10 cellular contexts compared by ENCODE assay signal in the genomic region with DNA sequence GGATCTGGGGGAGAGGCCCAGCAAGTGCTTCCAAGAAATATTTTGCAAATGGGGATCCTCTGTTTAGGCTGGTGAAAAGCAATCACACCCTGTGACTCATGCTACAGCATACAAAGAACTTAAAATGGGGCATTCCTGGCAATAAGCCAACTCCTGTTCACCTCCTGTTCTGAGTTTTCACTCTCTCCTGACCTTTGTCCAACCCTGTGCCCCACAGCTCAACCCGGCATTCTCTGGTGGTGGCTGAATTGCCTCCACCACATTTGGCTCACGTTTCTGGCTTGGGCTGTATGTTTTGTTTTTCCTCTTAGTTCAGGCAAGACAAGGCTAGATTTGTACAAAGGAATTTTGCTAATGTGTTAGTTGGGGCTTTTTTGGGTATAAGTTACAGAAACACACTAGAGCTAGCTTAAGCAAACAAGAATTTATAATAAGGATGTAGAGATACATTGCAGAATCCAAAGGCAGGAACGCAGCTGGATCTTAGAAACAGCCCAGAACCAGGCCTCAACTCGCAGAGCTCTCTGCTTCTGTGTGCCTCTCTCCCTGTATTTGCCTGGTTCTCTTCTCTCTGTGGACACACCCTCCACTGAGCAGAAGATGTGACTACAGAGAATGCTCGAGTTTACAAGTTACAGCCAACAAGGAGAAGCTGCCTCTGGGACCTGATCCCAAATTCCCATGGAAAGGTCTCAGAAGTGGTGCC. TPM values are rescaled to one million over a fixed set of nuclear protein-coding genes. Genes with fewer than 3 reads are reported as not detected.
DNase-seq lines count a peak whose midpoint lies in the region; ATAC-seq and TF ChIP-seq lines count a peak whose summit lies in the region.
"Had no signal": no experiment of that assay in that cellular context is flagged by ENCODE, and none has a peak within 500 bp of the region (broad histone marks: within the 10 kb centered on the region; RNA-seq: fewer than 3 reads in every experiment).

No MANE protein-coding gene starts in this region.

- DNase-seq in AG20443 (ENCODE audit: low spot score) (peak; percentile 80), NCI-H69 (lab: John Stamatoyannopoulos, UW) (peak; percentile 43), esophagus squamous epithelium (lab: John Stamatoyannopoulos, UW) (no peak), neuronal stem cell (ENCODE audit: low spot score) (no peak)
- no peak for DNase-seq in natural killer cell treated with Interleukin-12 subunit alpha and Interleukin-12 subunit beta and Interleukin-15 and Interleukin-18, amount 100 ng/mL, for 72 hours (ENCODE audit: low spot score)
- no peak for DNase-seq in stimulated activated CD4-positive, alpha-beta T cell treated with anti-CD3 and anti-CD28 coated beads, Interleukin-2, amount 100 ng/mL, for 24 hours
- DNase-seq: activated B cell treated with CpG ODN at 0.5 μM for 24 hours; stimulated activated naive B cell treated with anti-CD40 and anti-IgM and Interleukin-4, amounts not matched to agents 10 μg/mL and 1 μg/mL and 100 μg/mL, for 72 hours had no signal

- H2BK5ac ChIP-seq in neuronal stem cell (ENCODE audit: low read length) = no peak overlapping the region

- H3K9ac ChIP-seq in neuronal stem cell (ENCODE audit: low read depth, low read length, poor library complexity) = no peak overlapping the region

- peaks cover 7 to 62% (median 13%) of the 10 kb centered on the region in 3 donors for H3K36me3 ChIP-seq in esophagus squamous epithelium
- peaks cover 10 to 26% of the 10 kb centered on the region in 2 donors for H3K36me3 ChIP-seq in neuronal stem cell (replicated peaks in 1 of 2; ENCODE audit: control insufficient read depth in 2 of 2, insufficient read depth in 2 of 2, low read length in 2 of 2)

- TF ChIP-seq CTCF in esophagus squamous epithelium (IDR thresholded peaks at IDR 0.05) = no peak

- H4K91ac ChIP-seq in neuronal stem cell (ENCODE audit: low read depth, low read length, poor library complexity) = no peak overlapping the region

- H3K27ac ChIP-seq in esophagus squamous epithelium (peak overlapping the region; percentile 67 to 87 (median 84)), neuronal stem cell (replicated peaks; ENCODE audit: low read length) (no peak overlapping the region)

- no peaks in the 10 kb centered on the region for H3K27me3 Mint-ChIP-seq in natural killer cell treated with Interleukin-12 subunit alpha and Interleukin-12 subunit beta and Interleukin-15 and Interleukin-18, amount 100 ng/mL, for 72 hours
- H3K27me3 Mint-ChIP-seq: activated B cell treated with CpG ODN at 0.5 μM for 24 hours; stimulated activated naive B cell treated with anti-CD40 and anti-IgM and Interleukin-4, amounts not matched to agents 10 μg/mL and 1 μg/mL and 100 μg/mL, for 72 hours had no signal

- H3K4me3 ChIP-seq in esophagus squamous epithelium (peak overlapping the region in 1 of 4 donors; percentile 4), neuronal stem cell (ENCODE audit: low read length in 2 of 2) (no peak overlapping the region)

- H3K9me3 ChIP-seq in esophagus squamous epithelium (no peaks in the 10 kb centered on the region), neuronal stem cell (replicated peaks in 1 of 2; ENCODE audit: control insufficient read depth in 2 of 2, insufficient read depth in 1 of 2, low read depth in 1 of 2, low read length in 2 of 2) (no peaks in the 10 kb centered on the region)

- WGBS in esophagus squamous epithelium, 2 donors = 19 to 31% methylated on average over 5 of the region's 5 CpGs
- no CpG with 5 or more reads among the region's 5 CpGs for WGBS in neuronal stem cell (ENCODE audit: extremely low coverage in 2 of 2, insufficient read length in 2 of 2, insufficient replicate concordance in 1 of 2), 2 donors

- intact Hi-C loops in esophagus squamous epithelium (cut with DNase I) = no loop called here

- H3K23ac ChIP-seq in neuronal stem cell (ENCODE audit: low read depth, low read length, poor library complexity) = no peak overlapping the region

- no peak overlapping the region for H2BK120ac ChIP-seq in neuronal stem cell (ENCODE audit: low read depth, low read length)

- no peaks in the 10 kb centered on the region for H3K9me3 Mint-ChIP-seq in natural killer cell treated with Interleukin-12 subunit alpha and Interleukin-12 subunit beta and Interleukin-15 and Interleukin-18, amount 100 ng/mL, for 72 hours
- H3K9me3 Mint-ChIP-seq: activated B cell treated with CpG ODN at 0.5 μM for 24 hours; stimulated activated naive B cell treated with anti-CD40 and anti-IgM and Interleukin-4, amounts not matched to agents 10 μg/mL and 1 μg/mL and 100 μg/mL, for 72 hours had no signal

- H3K36me3 Mint-ChIP-seq in natural killer cell treated with Interleukin-12 subunit alpha and Interleukin-12 subunit beta and Interleukin-15 and Interleukin-18, amount 100 ng/mL, for 72 hours = no peaks in the 10 kb centered on the region

- no peaks in the 10 kb centered on the region for H3K27me3 ChIP-seq in esophagus squamous epithelium
- no peaks in the 10 kb centered on the region for H3K27me3 ChIP-seq in neuronal stem cell (ENCODE audit: control insufficient read depth in 3 of 3, insufficient read depth in 3 of 3, low read depth in 1 of 3, low read length in 3 of 3)

- peaks cover 2% of the 10 kb centered on the region for H3K79me1 ChIP-seq in neuronal stem cell (ENCODE audit: low read depth, low read length)

- H2BK15ac ChIP-seq in neuronal stem cell (ENCODE audit: low read length) = no peak overlapping the region

- H4K8ac ChIP-seq in neuronal stem cell (ENCODE audit: low read depth, low read length) = no peak overlapping the region

- ATAC-seq in natural killer cell treated with Interleukin-12 subunit alpha and Interleukin-12 subunit beta and Interleukin-15 and Interleukin-18, amount 100 ng/mL, for 72 hours = no peak
- ATAC-seq in GM21723 (IDR thresholded peaks at IDR 0.05; ENCODE audit: unreplicated experiment) (no peak), GM18870 (IDR thresholded peaks at IDR 0.05; ENCODE audit: unreplicated experiment) (no peak)
- ATAC-seq: stimulated activated naive B cell treated with anti-CD40 and anti-IgM and Interleukin-4, amounts not matched to agents 10 μg/mL and 1 μg/mL and 100 μg/mL, for 72 hours had no signal

- no peak for TF ChIP-seq POLR2A in esophagus squamous epithelium (IDR thresholded peaks at IDR 0.05)

- H3K27ac Mint-ChIP-seq in natural killer cell treated with Interleukin-12 subunit alpha and Interleukin-12 subunit beta and Interleukin-15 and Interleukin-18, amount 100 ng/mL, for 72 hours = no peak overlapping the region
- H3K27ac Mint-ChIP-seq: activated B cell treated with CpG ODN at 0.5 μM for 24 hours; stimulated activated naive B cell treated with anti-CD40 and anti-IgM and Interleukin-4, amounts not matched to agents 10 μg/mL and 1 μg/mL and 100 μg/mL, for 72 hours had no signal

- H2AFZ ChIP-seq in neuronal stem cell (ENCODE audit: low read length) = peak overlapping the region; percentile 50

- H3K4me1 Mint-ChIP-seq in natural killer cell treated with Interleukin-12 subunit alpha and Interleukin-12 subunit beta and Interleukin-15 and Interleukin-18, amount 100 ng/mL, for 72 hours (ENCODE audit: low read depth in 2 of 2) = peaks cover 0 to 5% of the 10 kb centered on the region in 2 donors
- H3K4me1 Mint-ChIP-seq: activated B cell treated with CpG ODN at 0.5 μM for 24 hours had no signal

- H3K4me3 Mint-ChIP-seq in natural killer cell treated with Interleukin-12 subunit alpha and Interleukin-12 subunit beta and Interleukin-15 and Interleukin-18, amount 100 ng/mL, for 72 hours = no peak overlapping the region
- H3K4me3 Mint-ChIP-seq: activated B cell treated with CpG ODN at 0.5 μM for 24 hours; stimulated activated naive B cell treated with anti-CD40 and anti-IgM and Interleukin-4, amounts not matched to agents 10 μg/mL and 1 μg/mL and 100 μg/mL, for 72 hours had no signal

- H3K4me1 ChIP-seq in esophagus squamous epithelium (peaks cover 25 to 77% (median 45%) of the 10 kb centered on the region in 3 donors), neuronal stem cell (ENCODE audit: control insufficient read depth in 2 of 2, insufficient read depth in 1 of 2, low read depth in 1 of 2, low read length in 2 of 2) (peaks cover 0 to 11% of the 10 kb centered on the region in 2 donors)

- no peak overlapping the region for H2BK12ac ChIP-seq in neuronal stem cell (ENCODE audit: low read length)

- no peak overlapping the region for H2AK5ac ChIP-seq in neuronal stem cell (ENCODE audit: low read depth, low read length)

- no peak overlapping the region for H3K18ac ChIP-seq in neuronal stem cell (ENCODE audit: low read length)

- no peak overlapping the region for H3K4ac ChIP-seq in neuronal stem cell (ENCODE audit: low read length)

- H3K14ac ChIP-seq in neuronal stem cell (ENCODE audit: low read length) = no peak overlapping the region

- no peak overlapping the region for H3K4me2 ChIP-seq in neuronal stem cell (ENCODE audit: insufficient read depth, low read length, poor library complexity, severe bottlenecking)

RNA-seq across cellular contexts. Expression of a gene that starts 9.4 kb away (rescaled TPM):
- total RNA-seq in esophagus squamous epithelium = 10 to 100 TPM; 10.8 to 23.9 (median 19.3) TPM
- polyA plus RNA-seq in neuronal stem cell (2013, experiment 1 of 2) = 10.1 TPM
- 10.6 TPM for polyA plus RNA-seq in neuronal stem cell (2013, experiment 2 of 2)
- 10 to 100 TPM; 41.8 to 82.9 TPM for total RNA-seq in natural killer cell treated with Interleukin-12 subunit alpha and Interleukin-12 subunit beta and Interleukin-15 and Interleukin-18, amount 100 ng/mL, for 72 hours

RNA-seq across cellular contexts. Expression of a gene that starts 18.6 kb away (rescaled TPM):
- 10 to 100 TPM in 2 of 4 donors, 1 to 10 TPM in 2; 8.3 to 24.8 (median 12.6) TPM for total RNA-seq in esophagus squamous epithelium
- 1.5 TPM for polyA plus RNA-seq in neuronal stem cell (2013, experiment 1 of 2)
- polyA plus RNA-seq in neuronal stem cell (2013, experiment 2 of 2) = 1.8 TPM
- under 1 TPM in 1 of 2 donors, not detected in 1; 0.14 TPM for total RNA-seq in natural killer cell treated with Interleukin-12 subunit alpha and Interleukin-12 subunit beta and Interleukin-15 and Interleukin-18, amount 100 ng/mL, for 72 hours

RNA-seq across cellular contexts. Expression of a gene that starts 40.6 kb away (rescaled TPM):
- total RNA-seq in esophagus squamous epithelium = 10 to 100 TPM in 3 of 4 donors, 1 to 10 TPM in 1; 9.5 to 20.2 (median 10.9) TPM
- 30.3 TPM for polyA plus RNA-seq in neuronal stem cell (2013, experiment 1 of 2)
- polyA plus RNA-seq in neuronal stem cell (2013, experiment 2 of 2) = 28.9 TPM
- total RNA-seq in natural killer cell treated with Interleukin-12 subunit alpha and Interleukin-12 subunit beta and Interleukin-15 and Interleukin-18, amount 100 ng/mL, for 72 hours = 10 to 100 TPM; 44.6 to 80.4 TPM

Comparison
In these comparisons a context has a peak if more than half of its experiments do, and no peak if none do; other contexts are left out.
1. DNase-seq: peak in AG20443 (single experiment) and NCI-H69 (single experiment); none in esophagus squamous epithelium (single experiment), neuronal stem cell (single experiment), natural killer cell treated with Interleukin-12 subunit alpha and Interleukin-12 subunit beta and Interleukin-15 and Interleukin-18, amount 100 ng/mL, for 72 hours (single experiment) and stimulated activated CD4-positive, alpha-beta T cell treated with anti-CD3 and anti-CD28 coated beads, Interleukin-2, amount 100 ng/mL, for 24 hours (0 of 2).
2. RNA of a gene that starts 18.6 kb away (total RNA-seq): 8.3 to 24.8 TPM in esophagus squamous epithelium; 0.14 TPM in natural killer cell treated with Interleukin-12 subunit alpha and Interleukin-12 subunit beta and Interleukin-15 and Interleukin-18, amount 100 ng/mL, for 72 hours; every median in the first group is over 4 times any median in the second.